Comparison of ENCODE assay signal across 30 cellular contexts in genomic region chr11:7587712-7588111, GRCh38.
DNase-seq lines count a peak whose midpoint lies in the region; ATAC-seq and TF ChIP-seq lines count a peak whose summit lies in the region.
"Had no signal": no experiment of that assay in that cellular context is flagged by ENCODE, and none has a peak within 500 bp of the region (broad histone marks: within the 10 kb centered on the region; RNA-seq: fewer than 3 reads in every experiment).

No MANE protein-coding gene starts in this region.

- intact Hi-C loops in dorsolateral prefrontal cortex (cut with DNase I), result loop anchor here in 1 of 2 donors (10.0 kb wide), 1 partner anchor 47 kb away; no protein-coding TSS in a partner anchor

- H3K4me3 ChIP-seq in HEK293 (ENCODE audit: low read depth, low read length) (no peak overlapping the region), dorsolateral prefrontal cortex (peak overlapping the region in 1 of 59 donors; percentile 7), thoracic aorta (no peak overlapping the region)
- H3K4me3 ChIP-seq: gastroesophageal sphincter, hepatocyte, K562, neural progenitor cell, upper lobe of right lung had no signal

- H3K4me1 ChIP-seq in HEK293 (ENCODE audit: control insufficient read depth, insufficient read depth, low read length), result no peaks in the 10 kb centered on the region
- peaks cover 8 to 62% of the 10 kb centered on the region in 2 donors for H3K4me1 ChIP-seq in thoracic aorta (ENCODE audit: control insufficient read depth in 1 of 2, low read depth in 2 of 2)

- H3K27me3 ChIP-seq in dorsolateral prefrontal cortex, result no peaks in the 10 kb centered on the region
- H3K27me3 ChIP-seq in thoracic aorta (replicated peaks; ENCODE audit: insufficient read depth), result no peaks in the 10 kb centered on the region
- H3K27me3 ChIP-seq: gastroesophageal sphincter, hepatocyte, neural progenitor cell, upper lobe of right lung had no signal

- H3K27ac ChIP-seq in HEK293 (ENCODE audit: extremely low read depth, low read depth, low read length), result no peak overlapping the region
- peak overlapping the region; percentile 52 to 99 (median 92) for H3K27ac ChIP-seq in dorsolateral prefrontal cortex
- H3K27ac ChIP-seq in thoracic aorta, result peak overlapping the region; percentile 42 to 51
- H3K27ac ChIP-seq: gastroesophageal sphincter, hepatocyte, neural progenitor cell, upper lobe of right lung had no signal

- CTCF ChIA-PET in HEK293 (lab: Yijun Ruan, JAX), result interaction anchor here (0.6 to 2.6 kb wide), 3 partner anchors 9 to 365 kb away, joined by 3 to 12 read pairs (median 3); no protein-coding TSS in a partner anchor
- CTCF ChIA-PET in HEK293T (lab: Yijun Ruan, JAX), result no interaction called here

- H3K36me3 ChIP-seq in HEK293 (ENCODE audit: control insufficient read depth in 2 of 2, insufficient read depth in 1 of 2, low read length in 2 of 2) (no peaks in the 10 kb centered on the region), thoracic aorta (no peaks in the 10 kb centered on the region)
- H3K36me3 ChIP-seq: gastroesophageal sphincter, neural progenitor cell, upper lobe of right lung had no signal

- H3K9me3 ChIP-seq in HEK293 (ENCODE audit: control insufficient read depth, insufficient read depth, low read depth, low read length) (no peaks in the 10 kb centered on the region), thoracic aorta (no peaks in the 10 kb centered on the region)
- H3K9me3 ChIP-seq: gastroesophageal sphincter, upper lobe of right lung had no signal

- no peak for TF ChIP-seq CTCF in HEK293 (tag by site-specific recombination; IDR thresholded peaks at IDR 0.05)
- peak in 1 of 56 donors; percentile 21 for TF ChIP-seq CTCF in dorsolateral prefrontal cortex (IDR thresholded peaks at IDR 0.05 in 54 of 56, conservative IDR thresholded peaks at IDR 0.05 in 2 of 56; ENCODE audit: low read depth in 1 of 56, partially characterized antibody in 56 of 56)
- TF ChIP-seq CTCF in thoracic aorta (IDR thresholded peaks at IDR 0.05), result no peak

- ATAC-seq in thoracic aorta (ENCODE audit: insufficient number of reproducible peaks, low FRiP score, low read depth), result no peak
- ATAC-seq in activated CD4-positive, CD25-positive, alpha-beta regulatory T cell treated with anti-CD3 and anti-CD28 coated beads, Interleukin-2, amount 50 U/mL, for 24 hours, result no peak
- ATAC-seq: CD8-positive, alpha-beta T cell; gastroesophageal sphincter; K562; left colon; right cardiac atrium; Right ventricle myocardium inferior; SK-N-SH treated with all-trans-retinoic acid at 6 μM for 48 hours; upper lobe of right lung had no signal

- DNase-seq in dorsolateral prefrontal cortex (no peak), middle frontal gyrus (ENCODE audit: extremely low spot score, low spot score) (peak; percentile 41), thoracic aorta (ENCODE audit: low spot score) (no peak), GOT3 (lab: John Stamatoyannopoulos, UW) (no peak), HEK293T (ENCODE audit: extremely low spot score) (no peak)
- DNase-seq: activated CD4-positive, CD25-positive, alpha-beta regulatory T cell; activated effector memory CD4-positive, alpha-beta T cell treated with anti-CD3 and anti-CD28 coated beads, Interleukin-2, amount 50 U/mL, for 16 hours; activated naive CD8-positive, alpha-beta T cell treated with anti-CD3 and anti-CD28 coated beads, Interleukin-2, amount 10 ng/mL, durations not matched to agents 7 days and 5 days; activated T-cell treated with anti-CD3 and anti-CD28 coated beads, Interleukin-2, amount 50 U/mL, for 24 hours; AML-193; CD8-positive, alpha-beta T cell; central memory CD4-positive, alpha-beta T cell; dermis blood vessel endothelial cell; left colon; mammary epithelial cell; NCI-H1092 treated with DMSO at 0.1 percent for 48 hours; NCI-H187; NCI-H524 treated with DMSO at 0.1 percent for 48 hours; posterior cingulate gyrus; right cardiac atrium; stimulated activated CD8-positive, alpha-beta memory T cell treated with anti-CD3 and anti-CD28 coated beads, Interleukin-4, amount 100 ng/mL, for 48 hours; upper lobe of right lung had no signal

- POLR2A ChIA-PET in HEK293 (lab: Yijun Ruan, JAX), result no interaction called here
- POLR2A ChIA-PET in HEK293T (lab: Yijun Ruan, JAX), result no interaction called here

TF ChIP-seq in HEK293, 187 proteins besides CTCF, POLR2A, EP300 and RAD21:
- TF ChIP-seq AEBP2 (tag by site-specific recombination; IDR thresholded peaks at IDR 0.05; ENCODE audit: borderline replicate concordance) (no peak), SP7 (tag by site-specific recombination; IDR thresholded peaks at IDR 0.05) (0 out of 2 replicates have a peak, but pooled peaks have one; percentile 18), ZNF639 (tag by site-specific recombination; IDR thresholded peaks at IDR 0.05) (no peak), KLF7 (tag by site-specific recombination; IDR thresholded peaks at IDR 0.05; ENCODE audit: borderline replicate concordance) (no peak), SP2 (tag by site-specific recombination; IDR thresholded peaks at IDR 0.05) (no peak), ZSCAN23 (tag by site-specific recombination; IDR thresholded peaks at IDR 0.05) (no peak)
TF ChIP-seq in HEK293: peak in this region for 1.

TF ChIP-seq in HEK293T, 16 proteins besides CTCF, POLR2A, EP300 and RAD21:
- no peak for TF ChIP-seq FOXK2 (IDR thresholded peaks at IDR 0.05)
TF ChIP-seq in HEK293T: peak in this region for 0.
